ENCODE assay signal across 11 cellular contexts in genomic region chr16:19808061-19808621, GRCh38.
DNase-seq lines count a peak whose midpoint lies in the region; ATAC-seq, FAIRE-seq and TF ChIP-seq lines count a peak whose summit lies in the region.
"Had no signal": no experiment of that assay in that cellular context is flagged by ENCODE, and none has a peak within 500 bp of the region (broad histone marks: within the 10 kb centered on the region; RNA-seq: fewer than 3 reads in every experiment).

No MANE protein-coding gene starts in this region.

- in situ Hi-C loops in Caki2 (cut with HindIII; ENCODE audit: low pct_unique_long_range_greater_than_20kb, low sequenced_read_pairs), result no loop called here

- H3K23ac ChIP-seq in mesenchymal stem cell (ENCODE audit: low read length in 2 of 2), result no peak overlapping the region

- no peaks in the 10 kb centered on the region for H3K9me3 ChIP-seq in body of pancreas
- peaks cover 14% of the 10 kb centered on the region for H3K9me3 ChIP-seq in mesenchymal stem cell (ENCODE audit: control insufficient read depth, low read length)
- H3K9me3 ChIP-seq: ovary had no signal

- no peak overlapping the region for H2BK15ac ChIP-seq in mesenchymal stem cell (ENCODE audit: low read depth, poor library complexity, severe bottlenecking)

- peak; percentile 69 for ATAC-seq in HG02642 (IDR thresholded peaks at IDR 0.05; ENCODE audit: poor library complexity, unreplicated experiment)
- ATAC-seq in body of pancreas, result peak; percentile 85
- no peak for ATAC-seq in HG02938 (IDR thresholded peaks at IDR 0.05; ENCODE audit: unreplicated experiment)

- 14 to 20% methylated on average over 5 of the region's 5 CpGs for WGBS in body of pancreas, 2 donors
- WGBS in mesenchymal stem cell, result 95% methylated on average over 5 of the region's 5 CpGs

- H3K4me2 ChIP-seq in mesenchymal stem cell (ENCODE audit: low read length, poor library complexity, severe bottlenecking), result peak overlapping the region; percentile 24

- peak in 2 of 3 donors; percentile 35 to 38 for TF ChIP-seq POLR2A in body of pancreas (IDR thresholded peaks at IDR 0.05)

- H4K91ac ChIP-seq in mesenchymal stem cell (ENCODE audit: low read length), result no peak overlapping the region

- no peak overlapping the region for H4K8ac ChIP-seq in mesenchymal stem cell (ENCODE audit: low read length)

- intact Hi-C loops in body of pancreas (cut with DNase I), result no loop called here

- H2AK5ac ChIP-seq in mesenchymal stem cell (ENCODE audit: low read length, severe bottlenecking), result peak overlapping the region; percentile 56

- no peak overlapping the region for H2AFZ ChIP-seq in mesenchymal stem cell (ENCODE audit: low read depth, low read length)

- peaks cover 82% of the 10 kb centered on the region for H3K4me1 ChIP-seq in body of pancreas
- H3K4me1 ChIP-seq in mesenchymal stem cell (ENCODE audit: control insufficient read depth, insufficient read depth, low read depth, low read length), result peaks cover 25% of the 10 kb centered on the region

- H3K36me3 ChIP-seq in body of pancreas (replicated peaks in 1 of 2; ENCODE audit: insufficient read depth in 1 of 2, low read depth in 2 of 2) (no peaks in the 10 kb centered on the region), mesenchymal stem cell (ENCODE audit: control insufficient read depth in 1 of 2, insufficient read depth in 2 of 2, low read depth in 1 of 2, low read length in 2 of 2) (no peaks in the 10 kb centered on the region)
- H3K36me3 ChIP-seq: esophagus muscularis mucosa, ovary had no signal

- no peaks in the 10 kb centered on the region for H3K79me1 ChIP-seq in mesenchymal stem cell (replicated peaks; ENCODE audit: low read length, poor library complexity, severe bottlenecking)

- H3K27me3 ChIP-seq in body of pancreas (no peaks in the 10 kb centered on the region), mesenchymal stem cell (ENCODE audit: control insufficient read depth in 1 of 2, insufficient read depth in 1 of 2, low read length in 2 of 2) (no peaks in the 10 kb centered on the region)
- H3K27me3 ChIP-seq: esophagus muscularis mucosa, ovary had no signal

- H2BK12ac ChIP-seq in mesenchymal stem cell (ENCODE audit: low read length in 2 of 2), result no peak overlapping the region

- DNase-seq in Caki2 (ENCODE audit: low read depth), result peak; percentile 98
- DNase-seq in body of pancreas, result peak; percentile 78 to 93 (median 86)
- DNase-seq in mesenchymal stem cell, result no peak
- no peak for DNase-seq in urothelium cell line (ENCODE audit: low spot score)
- no peak for DNase-seq in dedifferentiated amniotic fluid mesenchymal stem cell (ENCODE audit: extremely low spot score)
- no peak for DNase-seq in HCEC 1CT
- DNase-seq: Kasumi-1, ovary had no signal

- H3K27ac ChIP-seq in body of pancreas, result peak overlapping the region; percentile 84 to 94 (median 90)
- peak overlapping the region; percentile 96 for H3K27ac ChIP-seq in mesenchymal stem cell (ENCODE audit: low read length, poor library complexity, severe bottlenecking)
- H3K27ac ChIP-seq: esophagus muscularis mucosa had no signal

- no peak overlapping the region for H3K9ac ChIP-seq in mesenchymal stem cell (ENCODE audit: low read length)

- FAIRE-seq in urothelium cell line (lab: Jason Lieb, UNC), result no peak

- H2BK5ac ChIP-seq in mesenchymal stem cell (ENCODE audit: low read depth, low read length, poor library complexity, severe bottlenecking), result peak overlapping the region; percentile 90

- H3K4ac ChIP-seq in mesenchymal stem cell (ENCODE audit: low read depth in 1 of 2, low read length in 2 of 2), result no peak overlapping the region

- TF ChIP-seq CTCF in body of pancreas (IDR thresholded peaks at IDR 0.05), result peak in 2 of 7 experiments; percentile 1 to 10

- H2BK120ac ChIP-seq in mesenchymal stem cell (ENCODE audit: low read depth, low read length), result no peak overlapping the region

- H3K14ac ChIP-seq in mesenchymal stem cell (ENCODE audit: low read length in 2 of 2), result no peak overlapping the region

- H3K4me3 ChIP-seq in body of pancreas, result no peak overlapping the region
- no peak overlapping the region for H3K4me3 ChIP-seq in mesenchymal stem cell (ENCODE audit: insufficient read depth in 1 of 2, low read depth in 1 of 2, low read length in 2 of 2)
- H3K4me3 ChIP-seq: esophagus muscularis mucosa, ovary had no signal

- no peak overlapping the region for H3K18ac ChIP-seq in mesenchymal stem cell (ENCODE audit: low read depth in 1 of 2, low read length in 2 of 2)

Comparison
In these comparisons a context has a peak if more than half of its experiments do, and no peak if none do; other contexts are left out.
1. DNase-seq: peak in Caki2 (single experiment) and body of pancreas (4 of 4); none in mesenchymal stem cell (single experiment), urothelium cell line (single experiment), dedifferentiated amniotic fluid mesenchymal stem cell (single experiment) and HCEC 1CT (single experiment).